22 cellular contexts compared by ENCODE assay signal in the genomic region with DNA sequence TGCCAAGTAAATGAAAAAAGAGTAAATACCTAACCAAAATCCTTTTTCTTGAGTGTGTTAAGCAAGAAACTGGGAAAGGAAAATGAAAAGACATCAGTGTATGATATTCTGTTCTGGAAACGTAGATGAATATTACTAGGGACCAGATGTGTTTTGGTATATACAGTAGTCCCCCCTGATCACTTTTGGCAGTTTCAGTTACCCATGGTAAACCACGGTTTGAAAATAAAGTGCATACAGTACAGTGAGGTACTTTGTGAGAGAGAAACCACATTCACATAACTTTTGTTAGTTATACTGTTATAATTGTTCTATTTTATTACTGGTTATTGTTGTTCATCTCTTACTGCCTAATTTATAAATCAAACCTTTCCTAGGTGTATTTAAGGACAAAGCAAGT.
DNase-seq lines count a peak whose midpoint lies in the region; ATAC-seq and TF ChIP-seq lines count a peak whose summit lies in the region.
"Had no signal": no experiment of that assay in that cellular context is flagged by ENCODE, and none has a peak within 500 bp of the region (broad histone marks: within the 10 kb centered on the region; RNA-seq: fewer than 3 reads in every experiment).

No MANE protein-coding gene starts in this region.

- no peaks in the 10 kb centered on the region for H3K27me3 ChIP-seq in endocrine pancreas (ENCODE audit: control insufficient read depth, insufficient read depth, low read length)
- H3K27me3 ChIP-seq: esophagus squamous epithelium, stomach had no signal

- H3K9ac ChIP-seq in endocrine pancreas (ENCODE audit: control insufficient read depth, insufficient read depth, low read length) = no peak overlapping the region

- H3K36me3 ChIP-seq in HEK293 (ENCODE audit: control insufficient read depth in 2 of 2, insufficient read depth in 1 of 2, low read length in 2 of 2) (no peaks in the 10 kb centered on the region), endocrine pancreas (ENCODE audit: control insufficient read depth, insufficient read depth, low read length) (no peaks in the 10 kb centered on the region)
- H3K36me3 ChIP-seq: esophagus squamous epithelium, left ventricle myocardium inferior, stomach had no signal

- H3K4me3 ChIP-seq in HEK293 (ENCODE audit: low read depth, low read length) (no peak overlapping the region), endocrine pancreas (ENCODE audit: control insufficient read depth, insufficient read depth, low read length) (peak overlapping the region; percentile 14)
- H3K4me3 ChIP-seq: esophagus squamous epithelium, left ventricle myocardium inferior, mucosa of descending colon, stomach had no signal

- POLR2A ChIA-PET in HEK293 (lab: Yijun Ruan, JAX) = no interaction called here

- ATAC-seq in GM19035 (IDR thresholded peaks at IDR 0.05; ENCODE audit: unreplicated experiment) = peak; percentile 51
- peak; percentile 70 for ATAC-seq in HG03135 (IDR thresholded peaks at IDR 0.05; ENCODE audit: unreplicated experiment)
- ATAC-seq: activated CD8-positive, alpha-beta T cell treated with anti-CD3 and anti-CD28 coated beads, Interleukin-2, amount 10 ng/mL, durations not matched to agents 7 days and 5 days; CD8-positive, alpha-beta T cell; mucosa of descending colon had no signal

- DNase-seq in NCI-H1048 (lab: John Stamatoyannopoulos, UW) = no peak
- no peak for DNase-seq in NOMO-1 treated with dmso at 0.1 percent for 144 hours (lab: John Stamatoyannopoulos, UW; ENCODE audit: unreplicated experiment)
- no peak for DNase-seq in NCI-H774 (lab: John Stamatoyannopoulos, UW)
- DNase-seq: activated CD8-positive, alpha-beta T cell treated with anti-CD3 and anti-CD28 coated beads, Interleukin-2, amount 10 ng/mL, durations not matched to agents 7 days and 5 days; activated T-cell treated with anti-CD3 and anti-CD28 coated beads, Interleukin-2, amount 50 U/mL, for 48 hours; CD8-positive, alpha-beta T cell; DND-41; effector CD8-positive, alpha-beta T cell; esophagus squamous epithelium; H7; left ventricle myocardium inferior; mucosa of descending colon; NCI-H1694 treated with DMSO at 0.1 percent for 48 hours; NCI-H226; small intestine; stimulated activated CD4-positive, alpha-beta T cell treated with anti-CD3 and anti-CD28 coated beads, Interleukin-4, amount 100 ng/mL, for 24 hours; stomach; trophoblast cell had no signal

- H3K27ac ChIP-seq in HEK293 (ENCODE audit: extremely low read depth, low read depth, low read length) = no peak overlapping the region
- H3K27ac ChIP-seq: esophagus squamous epithelium, left ventricle myocardium inferior, stomach had no signal

- CTCF ChIA-PET in HEK293 (lab: Yijun Ruan, JAX) = no interaction called here

- H3K9me3 ChIP-seq in HEK293 (ENCODE audit: control insufficient read depth, insufficient read depth, low read depth, low read length) = no peaks in the 10 kb centered on the region
- H3K9me3 ChIP-seq in endocrine pancreas (ENCODE audit: control insufficient read depth, low read length) = no peaks in the 10 kb centered on the region
- H3K9me3 ChIP-seq: esophagus squamous epithelium, left ventricle myocardium inferior, mucosa of descending colon, stomach had no signal

- H3K4me1 ChIP-seq in HEK293 (ENCODE audit: control insufficient read depth, insufficient read depth, low read length) (peaks cover 14% of the 10 kb centered on the region), endocrine pancreas (ENCODE audit: control insufficient read depth, insufficient read depth, low read length) (peaks cover 49% of the 10 kb centered on the region)

- no peak for TF ChIP-seq CTCF in HEK293 (tag by site-specific recombination; IDR thresholded peaks at IDR 0.05)

TF ChIP-seq in HEK293, 187 proteins besides CTCF, POLR2A, EP300 and RAD21:
- TF ChIP-seq, protein P1, sequence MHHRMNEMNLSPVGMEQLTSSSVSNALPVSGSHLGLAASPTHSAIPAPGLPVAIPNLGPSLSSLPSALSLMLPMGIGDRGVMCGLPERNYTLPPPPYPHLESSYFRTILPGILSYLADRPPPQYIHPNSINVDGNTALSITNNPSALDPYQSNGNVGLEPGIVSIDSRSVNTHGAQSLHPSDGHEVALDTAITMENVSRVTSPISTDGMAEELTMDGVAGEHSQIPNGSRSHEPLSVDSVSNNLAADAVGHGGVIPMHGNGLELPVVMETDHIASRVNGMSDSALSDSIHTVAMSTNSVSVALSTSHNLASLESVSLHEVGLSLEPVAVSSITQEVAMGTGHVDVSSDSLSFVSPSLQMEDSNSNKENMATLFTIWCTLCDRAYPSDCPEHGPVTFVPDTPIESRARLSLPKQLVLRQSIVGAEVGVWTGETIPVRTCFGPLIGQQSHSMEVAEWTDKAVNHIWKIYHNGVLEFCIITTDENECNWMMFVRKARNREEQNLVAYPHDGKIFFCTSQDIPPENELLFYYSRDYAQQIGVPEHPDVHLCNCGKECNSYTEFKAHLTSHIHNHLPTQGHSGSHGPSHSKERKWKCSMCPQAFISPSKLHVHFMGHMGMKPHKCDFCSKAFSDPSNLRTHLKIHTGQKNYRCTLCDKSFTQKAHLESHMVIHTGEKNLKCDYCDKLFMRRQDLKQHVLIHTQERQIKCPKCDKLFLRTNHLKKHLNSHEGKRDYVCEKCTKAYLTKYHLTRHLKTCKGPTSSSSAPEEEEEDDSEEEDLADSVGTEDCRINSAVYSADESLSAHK (tag by site-specific recombination; IDR thresholded peaks at IDR 0.05) = peak; percentile 91
- TF ChIP-seq BCL11A (tag by site-specific recombination; IDR thresholded peaks at IDR 0.05; ENCODE audit: low read depth) = no peak
